ENCODE assay signal across 16 cellular contexts in the genomic region with DNA sequence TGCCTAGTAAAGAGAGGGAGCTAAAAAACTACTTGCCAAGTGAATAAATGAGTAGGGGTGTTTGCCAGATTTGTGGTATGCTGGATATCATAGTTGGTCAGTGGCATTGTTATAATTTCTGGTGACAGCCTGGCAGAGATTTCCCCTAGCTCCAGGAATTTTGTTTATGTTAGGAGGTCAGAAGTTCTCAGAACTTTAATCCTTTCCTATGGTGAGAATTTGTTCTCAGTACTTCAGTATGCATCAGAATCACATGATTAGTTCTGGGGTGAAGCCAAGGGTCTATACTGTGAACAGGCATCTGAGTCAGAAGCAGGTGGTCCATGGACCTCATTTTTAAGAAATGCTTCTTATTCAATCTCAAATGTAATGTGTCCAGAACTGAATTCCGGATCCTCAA. TPM values are rescaled to one million over a fixed set of nuclear protein-coding genes. Genes with fewer than 3 reads are reported as not detected.
DNase-seq lines count a peak whose midpoint lies in the region; ATAC-seq, FAIRE-seq and TF ChIP-seq lines count a peak whose summit lies in the region.
"Had no signal": no experiment of that assay in that cellular context is flagged by ENCODE, and none has a peak within 500 bp of the region (broad histone marks: within the 10 kb centered on the region; RNA-seq: fewer than 3 reads in every experiment).

No MANE protein-coding gene starts in this region.

- in situ Hi-C loops in mammary epithelial cell (cut with MboI; ENCODE audit: low sequenced_read_pairs in 2 of 2): no loop called here
- in situ Hi-C loops in HepG2 (cut with HindIII; ENCODE audit: extremely low pct_ligation_motif_present, low pct_unique_long_range_greater_than_20kb): no loop called here

- 29% methylated on average over 1 of the region's 1 CpG for WGBS in A549 (ENCODE audit: missing lambda C conversion rate)
- WGBS in mammary epithelial cell (ENCODE audit: low coverage, missing lambda C conversion rate): 59% methylated on average over 1 of the region's 1 CpG
- WGBS in HepG2 (ENCODE audit: low lambda C conversion rate): 0% methylated on average over 1 of the region's 1 CpG

- peak in 1 of 2 experiments; percentile 24; a peak in 2 of 5 replicates for TF ChIP-seq EP300 in A549 (IDR thresholded peaks at IDR 0.05)
- TF ChIP-seq EP300 in HepG2 (IDR thresholded peaks at IDR 0.05; ENCODE audit: low read depth in 2 of 2, low read length in 2 of 2): no peak
- TF ChIP-seq EP300 in HepG2 (CRISPR knock-in tag; IDR thresholded peaks at IDR 0.05; ENCODE audit: borderline replicate concordance): no peak

- H3K79me2 ChIP-seq in mammary epithelial cell (ENCODE audit: insufficient read depth, low read length) (no peaks in the 10 kb centered on the region), HepG2 (ENCODE audit: insufficient read depth, low read length) (no peaks in the 10 kb centered on the region)

- FAIRE-seq in A549 (lab: Jason Lieb, UNC): no peak
- no peak for FAIRE-seq in HepG2 (lab: Jason Lieb, UNC)

- no peak for TF ChIP-seq RAD21 in A549 (conservative IDR thresholded peaks at IDR 0.05 in 1 of 2, IDR thresholded peaks at IDR 0.05 in 1 of 2)
- TF ChIP-seq RAD21 in HepG2 (CRISPR knock-in tag; IDR thresholded peaks at IDR 0.05): no peak

- BruUV-seq in mammary epithelial cell (replicated peaks; lab: Mats Ljungman, UMichigan) (no TSS peak), HepG2 (replicated peaks; lab: Mats Ljungman, UMichigan) (no TSS peak)

- no peak overlapping the region for H3K4me3 ChIP-seq in A549
- no peak overlapping the region for H3K4me3 ChIP-seq in mammary epithelial cell (replicated peaks in 1 of 3; ENCODE audit: insufficient read depth in 1 of 3, low read depth in 2 of 3, low read length in 3 of 3)
- no peak overlapping the region for H3K4me3 ChIP-seq in HepG2 (replicated peaks in 1 of 3; ENCODE audit: insufficient read depth in 1 of 3, low read depth in 2 of 3, low read length in 3 of 3)
- H3K4me3 ChIP-seq: gastroesophageal sphincter, HAP-1 had no signal

- peak overlapping the region; percentile 73 for H3K4me2 ChIP-seq in A549
- peak overlapping the region; percentile 55 for H3K4me2 ChIP-seq in mammary epithelial cell (ENCODE audit: insufficient read depth, low read depth, low read length)
- peak overlapping the region; percentile 22 for H3K4me2 ChIP-seq in HepG2 (ENCODE audit: low read depth, low read length)

- H3K4me1 ChIP-seq in A549 (peaks cover 64% of the 10 kb centered on the region), mammary epithelial cell (ENCODE audit: insufficient read depth, low read length) (peaks cover 71% of the 10 kb centered on the region), HepG2 (ENCODE audit: insufficient read depth, low read length) (peaks cover 65% of the 10 kb centered on the region)
- H3K4me1 ChIP-seq: HAP-1 had no signal

- intact Hi-C loops in mammary epithelial cell (cut with micrococcal nuclease): no loop called here
- intact Hi-C loops in HepG2 (cut with micrococcal nuclease; ENCODE audit: unreplicated experiment): no loop called here

- peak overlapping the region; percentile 9 for H3K9ac ChIP-seq in mammary epithelial cell (ENCODE audit: insufficient read depth, low read length)
- H3K9ac ChIP-seq in HepG2 (ENCODE audit: insufficient read depth, low read depth, low read length): no peak overlapping the region

- H4K20me1 ChIP-seq in mammary epithelial cell (ENCODE audit: insufficient read depth, low read length) (no peaks in the 10 kb centered on the region), HepG2 (ENCODE audit: insufficient read depth, low read length) (no peaks in the 10 kb centered on the region)

- TF ChIP-seq CTCF in A549 (IDR thresholded peaks at IDR 0.05) (no peak), mammary epithelial cell (conservative IDR thresholded peaks at IDR 0.05 in 1 of 2, IDR thresholded peaks at IDR 0.05 in 1 of 2; ENCODE audit: extremely low read depth in 1 of 2, insufficient read depth in 1 of 2, low read depth in 1 of 2, low read length in 2 of 2) (no peak), HepG2 (CRISPR knock-in tag; IDR thresholded peaks at IDR 0.05) (no peak)

- ATAC-seq in A549 (peak; percentile 21 to 29; a peak in 3 of 6 replicates), HepG2 (peak; percentile 15; the same call in 1 of the 3 replicates), GM18867 (IDR thresholded peaks at IDR 0.05; ENCODE audit: unreplicated experiment) (no peak)
- ATAC-seq: gastroesophageal sphincter had no signal

- H2AFZ ChIP-seq in mammary epithelial cell (ENCODE audit: low read depth, low read length) (no peak overlapping the region), HepG2 (ENCODE audit: low read length) (no peak overlapping the region)

- DNase-seq in A549 (ENCODE audit: low read depth in 1 of 2, low spot score in 1 of 2) (peak in 1 of 2 experiments; percentile 26), M059J (ENCODE audit: low read depth) (peak; percentile 81), mammary epithelial cell (peak; percentile 44), HepG2 (ENCODE audit: low spot score) (peak; percentile 65), NCI-H526 treated with DMSO at 0.1 percent for 48 hours (lab: John Stamatoyannopoulos, UW) (no peak), erythroblast (lab: John Stamatoyannopoulos, UW) (no peak)
- no peak for DNase-seq in activated T-cell treated with anti-CD3 and anti-CD28 coated beads, Interleukin-2, amount 50 U/mL, for 48 hours
- DNase-seq: activated CD4-positive, alpha-beta T cell treated with anti-CD3 and anti-CD28 coated beads, Interleukin-2, amount 50 U/mL, for 1 hour; kidney glomerular epithelial cell; OCI-M1; stimulated activated CD4-positive, alpha-beta T cell treated with anti-CD3 and anti-CD28 coated beads, Interleukin-12 subunit alpha, Interleukin-12 subunit beta, amount 100 ng/mL, for 4 hours; T-helper 2 cell had no signal

- no peaks in the 10 kb centered on the region for H3K9me3 ChIP-seq in A549
- no peaks in the 10 kb centered on the region for H3K9me3 ChIP-seq in mammary epithelial cell (replicated peaks; ENCODE audit: insufficient read depth, low read length)
- no peaks in the 10 kb centered on the region for H3K9me3 ChIP-seq in HepG2 (ENCODE audit: low read length)
- H3K9me3 ChIP-seq: gastroesophageal sphincter, HAP-1 had no signal

- CTCF ChIA-PET in A549 (lab: Yijun Ruan, JAX) (interaction anchor here (1.0 to 1.4 kb wide), 3 partner anchors 10 to 36 kb away, joined by 3 to 4 read pairs (median 3); no protein-coding TSS in a partner anchor), mammary epithelial cell (lab: Charles Lee; ENCODE audit: low non-redundant PET) (no interaction called here), HepG2 (lab: Yijun Ruan, JAX; ENCODE audit: low intra/inter-chr PET ratio, low total read pairs) (no interaction called here)

- dilution Hi-C loops in mammary epithelial cell (cut with HindIII; ENCODE audit: low sequenced_read_pairs): no loop called here

- H3K27ac ChIP-seq in A549 (peak overlapping the region; percentile 88 to 93), mammary epithelial cell (ENCODE audit: insufficient read depth, low read depth, low read length) (peak overlapping the region; percentile 82), HepG2 (ENCODE audit: extremely low read length, insufficient read depth, low read length) (no peak overlapping the region)

- H3K36me3 ChIP-seq in mammary epithelial cell (ENCODE audit: insufficient read depth, low read length): peaks cover 5% of the 10 kb centered on the region
- no peaks in the 10 kb centered on the region for H3K36me3 ChIP-seq in HepG2 (replicated peaks in 1 of 2; ENCODE audit: control insufficient read depth in 1 of 2, insufficient read depth in 2 of 2, low read length in 2 of 2)
- H3K36me3 ChIP-seq: gastroesophageal sphincter, HAP-1 had no signal

- H3K27me3 ChIP-seq in mammary epithelial cell (ENCODE audit: insufficient read depth, low read length): no peaks in the 10 kb centered on the region
- no peaks in the 10 kb centered on the region for H3K27me3 ChIP-seq in HepG2 (ENCODE audit: control insufficient read depth in 1 of 2, insufficient read depth in 2 of 2, low read length in 2 of 2)
- H3K27me3 ChIP-seq: gastroesophageal sphincter had no signal

- POLR2A ChIA-PET in A549 (lab: Yijun Ruan, JAX) (interaction anchor here (1.3 kb wide), 1 partner anchor 11 kb away, joined by 4 read pairs; a partner anchor contains a TSS), HepG2 (lab: Yijun Ruan, JAX) (interaction anchor here (1.1 to 1.8 kb wide), 2 partner anchors 10 to 11 kb away, joined by 3 to 8 read pairs; no protein-coding TSS in a partner anchor)

- no peak for TF ChIP-seq POLR2A in A549 (IDR thresholded peaks at IDR 0.05; ENCODE audit: low read length)
- TF ChIP-seq POLR2A in HepG2 (IDR thresholded peaks at IDR 0.05; ENCODE audit: insufficient read depth in 1 of 2, low read depth in 2 of 2, low read length in 2 of 2): no peak
- TF ChIP-seq POLR2A in erythroblast (IDR thresholded peaks at IDR 0.05; ENCODE audit: low read length): no peak

RNA-seq across cellular contexts. Expression of a gene that starts 10.5 kb away (rescaled TPM):
- polyA plus RNA-seq in A549 (2011; rRNA removed) (4.4 and 5.9 TPM in 2 replicates), A549 (2017; fragmentation: RNase III; extraction: RNeasy Plus Mini Kit Qiagen cat#74134 plus additional on column Dnase treatment) (1.6 to 1.8 TPM (median 1.8 TPM) in 3 replicates), mammary epithelial cell (6.2 TPM), HepG2 (2011; rRNA removed) (0.03 and 0.04 TPM in 2 replicates)
- 0.33 and 0.43 TPM in 2 replicates for polyA plus RNA-seq in A549 (2012; cell fraction: cytosol; rRNA removed)
- polyA plus RNA-seq in A549 (2012; cell fraction: nucleus; rRNA removed): 0.28 and 0.32 TPM in 2 replicates
- polyA minus RNA-seq in A549 (2011; rRNA and poly(A)+ RNA removed): 3.3 and 4.0 TPM in 2 replicates
- total RNA-seq in M059J (2014; rRNA removed; shearing (Covaris generic)): 0.02 TPM in 1 of 2 replicates, not detected in the other
- total RNA-seq in mammary epithelial cell (10 to 100 TPM; 35.3 to 84.2 TPM), HepG2 (2016; rRNA removed; fragmentation: Illumina TruSeq; extraction: Trizol) (0.11 and 0.42 TPM in 2 replicates)
- 6.8 TPM for polyA minus RNA-seq in mammary epithelial cell
- total RNA-seq in HepG2 (2016; cell fraction: cytosol; rRNA removed; fragmentation: Illumina TruSeq; extraction: Trizol; ENCODE audit: low read depth): not detected in 2 replicates
- total RNA-seq in HepG2 (2016; cell fraction: insoluble cytoplasmic fraction; rRNA removed; fragmentation: Illumina TruSeq; extraction: Trizol): 0.13 and 0.24 TPM in 2 replicates
- 0.06 TPM in 1 of 2 replicates, not detected in the other for total RNA-seq in HepG2 (2016; cell fraction: membrane; rRNA removed; fragmentation: Illumina TruSeq; extraction: Trizol)
- 0.09 and 0.25 TPM in 2 replicates for total RNA-seq in HepG2 (2016; cell fraction: nucleus; rRNA removed; fragmentation: Illumina TruSeq; extraction: Trizol)
- 0.01 and 0.03 TPM in 2 replicates for polyA plus RNA-seq in HepG2 (2011; cell fraction: cytosol; rRNA removed)
- polyA plus RNA-seq in HepG2 (2011; cell fraction: nucleus; rRNA removed): 0.03 and 0.06 TPM in 2 replicates
- 0.03 TPM in 1 of 2 replicates, not detected in the other for polyA plus RNA-seq in HepG2 (2012)
- polyA plus RNA-seq in HepG2 (2016; cell fraction: cytosol; fragmentation: Illumina TruSeq; extraction: Trizol; ENCODE audit: low read depth): 0.25 TPM in 1 of 2 replicates, not detected in the other
- polyA plus RNA-seq in HepG2 (2016; cell fraction: insoluble cytoplasmic fraction; fragmentation: Illumina TruSeq; extraction: Trizol; ENCODE audit: low read depth): 0.23 and 0.33 TPM in 2 replicates
- polyA plus RNA-seq in HepG2 (2016; cell fraction: membrane; fragmentation: Illumina TruSeq; extraction: Trizol; ENCODE audit: low read depth): 0.05 and 0.12 TPM in 2 replicates
- polyA plus RNA-seq in HepG2 (2016; cell fraction: nucleus; fragmentation: Illumina TruSeq; extraction: Trizol; ENCODE audit: insufficient read depth, low read depth): 0.25 and 0.49 TPM in 2 replicates
- 0.07 and 0.10 TPM in 2 replicates for polyA minus RNA-seq in HepG2 (2011; rRNA and poly(A)+ RNA removed; ENCODE audit: low replicate concordance)
- not detected in 2 replicates for polyA minus RNA-seq in HepG2 (2011; cell fraction: cytosol; rRNA and poly(A)+ RNA removed)
- polyA minus RNA-seq in HepG2 (2011; cell fraction: nucleus; rRNA and poly(A)+ RNA removed): 0.26 TPM in 1 of 2 replicates, not detected in the other
- polyA plus RNA-seq: neural cell had no signal

Comparison
In these comparisons a context has a peak if more than half of its experiments do, and no peak if none do; other contexts are left out.
1. DNase-seq: peak in M059J (single experiment), mammary epithelial cell (single experiment) and HepG2 (single experiment); none in activated T-cell treated with anti-CD3 and anti-CD28 coated beads, Interleukin-2, amount 50 U/mL, for 48 hours (0 of 2), NCI-H526 treated with DMSO at 0.1 percent for 48 hours (single experiment) and erythroblast (0 of 2).
2. H3K4me2 ChIP-seq: peak in every context shown above with its lines; median percentile 73 in A549; 55 in mammary epithelial cell; 22 in HepG2.
3. RNA of a gene that starts 10.5 kb away (total RNA-seq): 35.3 to 84.2 TPM in mammary epithelial cell; 0.06 to 0.42 TPM in HepG2 and 0.02 TPM in M059J; every median in the first group is over 10 times any median in the second.